Comparison of ENCODE assay signal across 8 cellular contexts in the genomic region with DNA sequence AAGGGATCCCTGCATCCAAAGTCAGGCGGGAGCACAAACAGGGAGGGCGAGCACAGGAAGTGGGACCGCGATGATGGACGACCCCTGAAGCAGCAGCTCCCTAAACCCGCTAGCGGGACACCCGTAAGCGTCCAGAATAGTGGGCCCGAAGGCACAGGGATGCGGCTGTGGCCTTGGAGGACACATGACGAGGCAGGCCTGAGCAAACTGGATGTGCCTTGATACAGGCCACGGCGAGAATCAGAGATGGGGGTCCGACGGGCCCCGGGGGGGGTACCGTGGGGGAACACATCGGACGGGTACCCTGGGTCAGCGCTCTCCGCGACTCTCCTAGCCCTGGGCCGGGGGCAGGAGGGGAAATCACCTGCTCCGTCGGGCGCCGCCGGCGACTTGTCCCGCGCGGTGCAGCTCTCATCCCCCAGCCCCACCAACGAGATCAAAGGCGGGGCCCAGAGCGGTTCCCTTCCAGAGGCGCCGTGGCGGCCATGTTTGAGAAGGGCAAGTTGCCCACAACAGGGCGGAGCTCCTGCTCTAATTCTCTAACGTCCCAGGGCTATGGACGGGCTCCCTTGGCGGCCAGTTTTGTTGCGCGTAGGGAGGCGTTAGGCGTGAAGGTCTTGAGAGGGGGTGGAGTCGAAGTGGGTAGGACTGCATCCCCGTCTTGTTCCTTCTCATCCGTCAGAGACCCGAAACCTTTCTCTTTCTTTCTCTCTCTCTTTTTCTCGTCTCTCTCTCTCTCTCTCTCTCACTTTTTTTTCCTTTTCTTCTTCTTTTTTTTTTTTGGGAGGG. TPM values are rescaled to one million over a fixed set of nuclear protein-coding genes. Genes with fewer than 3 reads are reported as not detected.
DNase-seq lines count a peak whose midpoint lies in the region; ATAC-seq, FAIRE-seq and TF ChIP-seq lines count a peak whose summit lies in the region.

A gene with protein sequence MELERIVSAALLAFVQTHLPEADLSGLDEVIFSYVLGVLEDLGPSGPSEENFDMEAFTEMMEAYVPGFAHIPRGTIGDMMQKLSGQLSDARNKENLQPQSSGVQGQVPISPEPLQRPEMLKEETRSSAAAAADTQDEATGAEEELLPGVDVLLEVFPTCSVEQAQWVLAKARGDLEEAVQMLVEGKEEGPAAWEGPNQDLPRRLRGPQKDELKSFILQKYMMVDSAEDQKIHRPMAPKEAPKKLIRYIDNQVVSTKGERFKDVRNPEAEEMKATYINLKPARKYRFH (minus strand): TSS at position 413 of the 789 bp plus-strand sequence. CDS start 7,386 bp downstream, outside the sequence.

- peak; percentile 59 for DNase-seq in BJ (ENCODE audit: low read depth)
- DNase-seq in GM19240 (ENCODE audit: insufficient read length, low spot score): peak; percentile 89
- peak; percentile 91 to 96 for DNase-seq in NCI-H526 (lab: John Stamatoyannopoulos, UW)
- DNase-seq in activated CD4-positive, alpha-beta T cell treated with anti-CD3 and anti-CD28 coated beads for 48 hours: peak; percentile 99
- peak; percentile 95 to 96 for DNase-seq in stimulated activated CD4-positive, alpha-beta T cell treated with anti-CD3 and anti-CD28 coated beads, Interleukin-1b, Interleukin-23, amount 100 ng/mL, for 4 hours (ENCODE audit: low read depth in 2 of 2)

- H3K4me3 ChIP-seq in BJ (ENCODE audit: low read depth, low read length): peak within 1 kb of the TSS; percentile 83

- 0 out of 2 replicates have a peak, but pooled peaks have one; percentile 2 for TF ChIP-seq CTCF in BJ (IDR thresholded peaks at IDR 0.05; ENCODE audit: insufficient read depth, low read depth, low read length)

- POLR2A ChIA-PET in BJ (lab: Charles Lee): interaction anchor here (1.1 kb wide), 1 partner anchor 12 kb away, joined by 7 read pairs; a partner anchor contains a TSS

- peak; percentile 18 for FAIRE-seq in colon (lab: Jason Lieb, UNC)

- CTCF ChIA-PET in BJ (lab: Yijun Ruan, JAX): interaction anchor here (0.9 to 3.2 kb wide), 6 partner anchors 8 to 151 kb away, joined by 3 to 30 read pairs (median 4); a partner anchor contains a TSS

- peak; percentile 81 for ATAC-seq in HG03460 (IDR thresholded peaks at IDR 0.05; ENCODE audit: unreplicated experiment)

- peak within 1 kb of the TSS; percentile 80 for H3K27ac ChIP-seq in layer of hippocampus (ENCODE audit: low read depth, low read length)

- H3K27me3 ChIP-seq in BJ (ENCODE audit: control insufficient read depth, insufficient read depth, low read length) (no peaks in the 10 kb centered on the region; the same call in 1 of the 2 replicates), layer of hippocampus (ENCODE audit: control insufficient read depth, insufficient read depth, low read length) (peaks cover 3% of the 10 kb centered on the region)

- no peaks in the 10 kb centered on the region; the same call in 1 of the 2 replicates for H3K36me3 ChIP-seq in BJ (ENCODE audit: control insufficient read depth, insufficient read depth, low read length)

RNA-seq across cellular contexts. Expression of the gene that starts here (rescaled TPM):
- 51.2 and 74.4 TPM in 2 replicates for polyA plus RNA-seq in BJ (2011; rRNA removed)
- polyA minus RNA-seq in BJ (2011; rRNA and poly(A)+ RNA removed): 22.3 and 31.1 TPM in 2 replicates

Comparison
In these comparisons a context has a peak if more than half of its experiments do, and no peak if none do; other contexts are left out.
1. Peak in every context shown above with its lines: DNase-seq, ATAC-seq, H3K4me3 ChIP-seq and H3K27ac ChIP-seq.